ENCODE assay signal across 29 cellular contexts in the genomic region with DNA sequence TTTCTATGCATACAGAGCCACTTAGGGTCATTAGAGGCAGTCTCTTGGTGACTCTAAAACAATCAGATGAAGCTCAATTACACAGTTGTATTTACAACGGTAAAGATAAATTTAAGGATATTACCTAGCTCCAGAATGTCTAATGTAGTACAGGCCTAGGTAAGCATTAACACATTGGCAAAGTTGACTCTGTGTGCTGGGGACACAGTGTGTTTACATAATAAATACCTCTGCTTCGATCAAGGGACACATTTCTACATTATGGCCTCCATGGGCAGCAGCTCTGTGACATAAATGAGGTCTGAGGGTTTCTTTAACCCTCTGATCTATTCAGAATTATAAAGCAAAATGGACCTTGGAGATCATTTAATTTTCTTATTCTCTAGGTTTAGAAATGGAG.
DNase-seq lines count a peak whose midpoint lies in the region; ATAC-seq and TF ChIP-seq lines count a peak whose summit lies in the region.
"Had no signal": no experiment of that assay in that cellular context is flagged by ENCODE, and none has a peak within 500 bp of the region (broad histone marks: within the 10 kb centered on the region; RNA-seq: fewer than 3 reads in every experiment).

No MANE protein-coding gene starts in this region.

- peaks cover 7% of the 10 kb centered on the region for H3K9me3 Mint-ChIP-seq in chondrocyte (ENCODE audit: low read depth)
- H3K9me3 Mint-ChIP-seq: CD4-positive, alpha-beta memory T cell had no signal

- no peak overlapping the region for H3K27ac Mint-ChIP-seq in chondrocyte (ENCODE audit: unreplicated experiment)
- H3K27ac Mint-ChIP-seq: CD4-positive, alpha-beta memory T cell had no signal

- H3K9me3 ChIP-seq in body of pancreas: no peaks in the 10 kb centered on the region
- H3K9me3 ChIP-seq in mucosa of descending colon: no peaks in the 10 kb centered on the region
- H3K9me3 ChIP-seq in tibial artery: no peaks in the 10 kb centered on the region
- H3K9me3 ChIP-seq in upper lobe of left lung: no peaks in the 10 kb centered on the region
- H3K9me3 ChIP-seq: HAP-1 had no signal

- H3K4me1 Mint-ChIP-seq in chondrocyte (ENCODE audit: low read depth): peaks cover 27% of the 10 kb centered on the region

- no peaks in the 10 kb centered on the region for H3K36me3 ChIP-seq in body of pancreas (replicated peaks in 1 of 2; ENCODE audit: insufficient read depth in 1 of 2, low read depth in 2 of 2)
- no peaks in the 10 kb centered on the region for H3K36me3 ChIP-seq in mucosa of descending colon (ENCODE audit: low read depth)
- H3K36me3 ChIP-seq in tibial artery: no peaks in the 10 kb centered on the region
- no peaks in the 10 kb centered on the region for H3K36me3 ChIP-seq in upper lobe of left lung
- H3K36me3 ChIP-seq: HAP-1 had no signal

- no peak overlapping the region for H3K4me3 Mint-ChIP-seq in chondrocyte (ENCODE audit: unreplicated experiment)
- H3K4me3 Mint-ChIP-seq: CD4-positive, alpha-beta memory T cell had no signal

- H3K27ac ChIP-seq in body of pancreas (no peak overlapping the region), tibial artery (peak overlapping the region; percentile 26 to 30), upper lobe of left lung (no peak overlapping the region)
- H3K27ac ChIP-seq: HL-60 had no signal

- no peaks in the 10 kb centered on the region for H3K36me3 Mint-ChIP-seq in chondrocyte (ENCODE audit: low read depth)

- H3K4me1 ChIP-seq in body of pancreas: peaks cover 9% of the 10 kb centered on the region
- no peaks in the 10 kb centered on the region for H3K4me1 ChIP-seq in mucosa of descending colon (ENCODE audit: low read depth)
- H3K4me1 ChIP-seq in tibial artery: peaks cover 0 to 28% (median 10%) of the 10 kb centered on the region in 4 donors
- no peaks in the 10 kb centered on the region for H3K4me1 ChIP-seq in upper lobe of left lung
- H3K4me1 ChIP-seq: HAP-1 had no signal

- no peak for DNase-seq in body of pancreas
- peak; percentile 28 for DNase-seq in left kidney (ENCODE audit: low read depth, low spot score)
- no peak for DNase-seq in mucosa of descending colon
- DNase-seq in tibial artery: no peak
- DNase-seq in activated CD4-positive, alpha-beta T cell treated with anti-CD3 and anti-CD28 coated beads for 4 hours: no peak
- DNase-seq in upper lobe of left lung: no peak
- DNase-seq in activated CD8-positive, alpha-beta memory T cell treated with anti-CD3 and anti-CD28 coated beads, Interleukin-2, amount 50 U/mL, for 4 hours: no peak
- DNase-seq in chondrocyte (ENCODE audit: low spot score): no peak
- DNase-seq: C1 segment of cervical spinal cord; CD4-positive, alpha-beta memory T cell; COR-L47; DMS79; EL; GDM1; GOT3; Kasumi-1; NCI-H1092 treated with DMSO at 0.1 percent for 48 hours; NCI-H1436; NCI-H187; NCI-H2081 treated with DMSO at 0.1 percent for 48 hours; NCI-H2171; NCI-H226; NCI-H510A; NCI-H69; Right ventricle myocardium superior; RPMI8226 had no signal

- TF ChIP-seq CTCF in body of pancreas (IDR thresholded peaks at IDR 0.05) (no peak), mucosa of descending colon (IDR thresholded peaks at IDR 0.05) (no peak), tibial artery (IDR thresholded peaks at IDR 0.05) (no peak), upper lobe of left lung (IDR thresholded peaks at IDR 0.05) (no peak), chondrocyte (IDR thresholded peaks at IDR 0.05) (no peak)

- H3K4me3 ChIP-seq in body of pancreas (no peak overlapping the region), mucosa of descending colon (no peak overlapping the region), tibial artery (no peak overlapping the region), upper lobe of left lung (no peak overlapping the region)
- H3K4me3 ChIP-seq: GM12878, HAP-1 had no signal

- intact Hi-C loops in body of pancreas (cut with DNase I): loop anchor here (10.0 kb wide), 1 partner anchor 404 kb away; no protein-coding TSS in a partner anchor
- intact Hi-C loops in mucosa of descending colon (cut with DNase I, micrococcal nuclease): loop anchor here in 1 of 2 donors (5.0 kb wide), 1 partner anchor 541 kb away; no protein-coding TSS in a partner anchor
- intact Hi-C loops in tibial artery (cut with DNase I; ENCODE audit: low total_unique reads): no loop called here

- TF ChIP-seq POLR2A in body of pancreas (IDR thresholded peaks at IDR 0.05): no peak
- TF ChIP-seq POLR2A in upper lobe of left lung (IDR thresholded peaks at IDR 0.05): no peak

- no peaks in the 10 kb centered on the region for H3K27me3 Mint-ChIP-seq in chondrocyte (ENCODE audit: low read depth)
- H3K27me3 Mint-ChIP-seq: CD4-positive, alpha-beta memory T cell had no signal

- ATAC-seq in body of pancreas: peak; percentile 50
- peak; percentile 54 for ATAC-seq in mucosa of descending colon
- ATAC-seq in upper lobe of left lung (ENCODE audit: low FRiP score in 2 of 2): no peak
- ATAC-seq: GM12878 had no signal

- TF ChIP-seq EP300 in upper lobe of left lung (IDR thresholded peaks at IDR 0.05): no peak

- WGBS in body of pancreas, 2 donors: 15 to 17% methylated on average over 2 of the region's 2 CpGs
- WGBS in upper lobe of left lung, 2 donors: 47 to 51% methylated on average over 2 of the region's 2 CpGs

- no peaks in the 10 kb centered on the region for H3K27me3 ChIP-seq in body of pancreas
- no peaks in the 10 kb centered on the region for H3K27me3 ChIP-seq in tibial artery
- H3K27me3 ChIP-seq in upper lobe of left lung: no peaks in the 10 kb centered on the region

Comparison
In these comparisons a context has a peak if more than half of its experiments do, and no peak if none do; other contexts are left out.
1. ATAC-seq: peak in body of pancreas (single experiment) and mucosa of descending colon (single experiment); none in upper lobe of left lung (0 of 2).
2. H3K27ac ChIP-seq: peak in tibial artery (2 of 2); none in body of pancreas (0 of 4) and upper lobe of left lung (0 of 4).